Comparison of ENCODE assay signal across 20 cellular contexts in the genomic region with DNA sequence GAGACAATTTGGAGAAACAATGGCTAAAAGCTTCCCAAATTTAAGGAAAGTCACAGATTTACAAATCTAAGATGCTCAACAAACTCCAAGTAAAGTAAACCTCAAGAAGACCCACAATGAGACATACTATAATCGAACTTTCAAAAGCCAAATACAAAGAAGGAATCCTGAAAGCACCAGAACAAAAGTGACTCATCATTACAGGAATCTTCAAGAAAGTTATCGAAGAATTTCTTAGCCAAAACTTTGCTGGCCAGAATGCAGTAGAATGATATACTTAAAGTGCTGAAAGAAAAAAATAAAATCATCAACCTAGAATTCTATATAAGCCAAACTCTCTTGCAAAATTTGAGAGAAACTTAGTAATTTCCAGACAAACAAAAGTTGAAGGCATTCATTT.
DNase-seq lines count a peak whose midpoint lies in the region; ATAC-seq and TF ChIP-seq lines count a peak whose summit lies in the region.
"Had no signal": no experiment of that assay in that cellular context is flagged by ENCODE, and none has a peak within 500 bp of the region (broad histone marks: within the 10 kb centered on the region; RNA-seq: fewer than 3 reads in every experiment).

No MANE protein-coding gene starts in this region.

- H3K79me2 ChIP-seq in fibroblast of lung (ENCODE audit: control insufficient read depth, insufficient read depth, low read length): no peaks in the 10 kb centered on the region

- no peaks in the 10 kb centered on the region for H3K4me1 ChIP-seq in fibroblast of lung (ENCODE audit: control insufficient read depth, extremely low read depth, insufficient read depth, low read length)
- H3K4me1 ChIP-seq: BE2C had no signal

- H3K4me2 ChIP-seq in fibroblast of lung (ENCODE audit: extremely low read depth, insufficient read depth, low read length): no peak overlapping the region

- no peak overlapping the region for H3K27ac ChIP-seq in fibroblast of lung (ENCODE audit: insufficient read depth, low read length)
- H3K27ac ChIP-seq: HL-60 had no signal

- H3K9me3 ChIP-seq in fibroblast of lung (ENCODE audit: control insufficient read depth, insufficient read depth, low read depth, low read length): no peaks in the 10 kb centered on the region
- H3K9me3 ChIP-seq: BE2C had no signal

- in situ Hi-C loops in astrocyte of the cerebellum (cut with HindIII; ENCODE audit: low sequenced_read_pairs): no loop called here

- DNase-seq in EH (ENCODE audit: low read depth) (peak; percentile 19), astrocyte of the cerebellum (ENCODE audit: low read depth) (peak; percentile 36), fibroblast of lung (ENCODE audit: low read depth in 2 of 2) (peak; percentile 24 to 70), fibroblast of the aortic adventitia (ENCODE audit: low read depth) (peak; percentile 76), AG08395 (ENCODE audit: low spot score) (no peak), SIG-M5 treated with dmso at 0.1 percent for 504 hours (lab: John Stamatoyannopoulos, UW; ENCODE audit: unreplicated experiment) (no peak)
- DNase-seq: 8988T; BE2C; C1 segment of cervical spinal cord; CD4-positive, CD25-positive, alpha-beta regulatory T cell; CD8-positive, alpha-beta memory T cell; COR-L47; DMS 273 treated with DMSO at 0.1 percent for 48 hours; DMS53; DND-41; H9 had no signal

- H3K4me3 ChIP-seq in astrocyte of the cerebellum (ENCODE audit: low read depth, low read length) (no peak overlapping the region), fibroblast of lung (replicated peaks in 1 of 4; ENCODE audit: control extremely low read depth in 1 of 4, insufficient read depth in 1 of 4, low read depth in 3 of 4, low read length in 4 of 4) (no peak overlapping the region), fibroblast of the aortic adventitia (ENCODE audit: low read depth, low read length) (no peak overlapping the region)
- H3K4me3 ChIP-seq: K562 had no signal

- H3K27me3 ChIP-seq in fibroblast of lung (ENCODE audit: control insufficient read depth, insufficient read depth, low read length): no peaks in the 10 kb centered on the region
- H3K27me3 ChIP-seq: BE2C had no signal

- TF ChIP-seq CTCF in astrocyte of the cerebellum (IDR thresholded peaks at IDR 0.05; ENCODE audit: low read depth, low read length, missing control alignments) (no peak), fibroblast of lung (conservative IDR thresholded peaks at IDR 0.05 in 1 of 2, IDR thresholded peaks at IDR 0.05 in 1 of 2; ENCODE audit: low read depth in 1 of 2, low read length in 2 of 2) (no peak), fibroblast of the aortic adventitia (IDR thresholded peaks at IDR 0.05; ENCODE audit: insufficient read depth, low read length) (no peak)

- H3K36me3 ChIP-seq in fibroblast of lung (ENCODE audit: control insufficient read depth, insufficient read depth, low read length): no peaks in the 10 kb centered on the region
- H3K36me3 ChIP-seq: BE2C had no signal

- ATAC-seq in HG03521 (IDR thresholded peaks at IDR 0.05; ENCODE audit: unreplicated experiment) (no peak), GM18520 (IDR thresholded peaks at IDR 0.05; ENCODE audit: unreplicated experiment) (no peak)
- ATAC-seq: K562 had no signal

- no peaks in the 10 kb centered on the region for H4K20me1 ChIP-seq in fibroblast of lung (ENCODE audit: control insufficient read depth, extremely low read depth, insufficient read depth, low read length)

- no peak overlapping the region for H3K9ac ChIP-seq in fibroblast of lung (ENCODE audit: insufficient read depth, low read length)

- H2AFZ ChIP-seq in fibroblast of lung (ENCODE audit: low read length): no peak overlapping the region

Comparison
In these comparisons a context has a peak if more than half of its experiments do, and no peak if none do; other contexts are left out.
1. DNase-seq: peak in EH (single experiment), astrocyte of the cerebellum (single experiment), fibroblast of lung (2 of 2) and fibroblast of the aortic adventitia (single experiment); none in AG08395 (single experiment) and SIG-M5 treated with dmso at 0.1 percent for 504 hours (single experiment).